Comparison of ENCODE assay signal across 8 cellular contexts in the genomic region with DNA sequence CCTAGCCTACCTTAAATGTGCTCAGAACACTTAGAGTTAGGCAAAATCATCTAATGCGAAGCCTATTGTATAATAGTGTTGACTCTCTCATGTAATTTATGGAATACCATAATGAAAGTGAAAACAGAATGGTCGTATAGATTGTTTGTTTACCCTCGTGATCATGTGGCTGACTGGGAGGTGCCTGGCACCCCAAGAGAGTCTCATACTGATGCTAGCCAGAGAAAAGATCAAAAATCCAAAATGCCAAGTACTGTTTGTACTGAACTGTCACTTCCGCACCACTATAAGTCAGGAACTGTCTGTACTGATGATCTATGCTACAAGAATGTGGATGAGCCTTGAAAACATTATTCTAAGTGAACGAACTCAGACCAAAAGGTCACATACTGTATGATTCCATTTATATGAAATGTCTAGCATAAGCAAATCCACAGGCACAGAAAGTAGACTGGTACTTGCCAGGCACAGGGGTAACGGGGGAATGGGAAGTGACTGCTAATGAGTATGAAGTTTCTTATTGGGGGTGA. TPM values are rescaled to one million over a fixed set of nuclear protein-coding genes. Genes with fewer than 3 reads are reported as not detected.
A peak's percentile ranks its signal among the peaks of the same experiment; 100 is the strongest.
DNase-seq lines count a peak whose midpoint lies in the region; ATAC-seq and TF ChIP-seq lines count a peak whose summit lies in the region.

No MANE protein-coding gene starts in this region.

- peaks cover 35% of the 10 kb centered on the region for H3K4me1 ChIP-seq in mucosa of descending colon (ENCODE audit: low read depth)
- peaks cover 0 to 5% of the 10 kb centered on the region in 2 donors for H3K4me1 ChIP-seq in uterus

- no peaks in the 10 kb centered on the region for H3K27me3 ChIP-seq in uterus
- H3K27me3 ChIP-seq in WERI-Rb-1 (ENCODE audit: insufficient read depth, low read depth, severe bottlenecking), result no peaks in the 10 kb centered on the region

- DNase-seq in COLO668 (lab: John Stamatoyannopoulos, UW; ENCODE audit: unreplicated experiment) (peak; percentile 24), NCI-H748 (lab: John Stamatoyannopoulos, UW; ENCODE audit: unreplicated experiment) (peak; percentile 33), dermis blood vessel endothelial cell (peak; percentile 97), mucosa of descending colon (peak in 1 of 3 donors; percentile 47), uterus (peak in 1 of 2 donors; percentile 42), WERI-Rb-1 (no peak), NCI-H524 treated with DMSO at 0.1 percent for 48 hours (lab: John Stamatoyannopoulos, UW) (no peak), NCI-H146 treated with DMSO at 0.1 percent for 48 hours (lab: John Stamatoyannopoulos, UW; ENCODE audit: unreplicated experiment) (no peak)

- no peak for TF ChIP-seq CTCF in mucosa of descending colon (IDR thresholded peaks at IDR 0.05)
- no peak for TF ChIP-seq CTCF in uterus (IDR thresholded peaks at IDR 0.05)
- no peak for TF ChIP-seq CTCF in WERI-Rb-1 (IDR thresholded peaks at IDR 0.05; ENCODE audit: low read depth, low read length)

- intact Hi-C loops in mucosa of descending colon (cut with DNase I, micrococcal nuclease) (no loop called here), uterus (cut with DNase I; ENCODE audit: low total_unique reads) (no loop called here)

- H3K9me3 ChIP-seq in mucosa of descending colon, result no peaks in the 10 kb centered on the region
- no peaks in the 10 kb centered on the region for H3K9me3 ChIP-seq in uterus
- H3K9me3 ChIP-seq in WERI-Rb-1 (ENCODE audit: severe bottlenecking), result no peaks in the 10 kb centered on the region

- H3K27ac ChIP-seq in uterus (peak overlapping the region; percentile 69 to 86), WERI-Rb-1 (no peak overlapping the region)

- H3K4me3 ChIP-seq in mucosa of descending colon (no peak overlapping the region), uterus (no peak overlapping the region), WERI-Rb-1 (ENCODE audit: low read depth, low read length) (no peak overlapping the region)

- peak in 1 of 2 donors; percentile 16 for TF ChIP-seq POLR2A in uterus (IDR thresholded peaks at IDR 0.05)

- peak; percentile 77 for ATAC-seq in mucosa of descending colon

- H3K36me3 ChIP-seq in mucosa of descending colon (ENCODE audit: low read depth), result no peaks in the 10 kb centered on the region
- H3K36me3 ChIP-seq in uterus, result no peaks in the 10 kb centered on the region
- H3K36me3 ChIP-seq in WERI-Rb-1, result peaks cover 34% of the 10 kb centered on the region

RNA-seq across cellular contexts. Expression of a gene that starts 22.4 kb away (rescaled TPM):
- total RNA-seq in dermis blood vessel endothelial cell, result 35.9 and 59.4 TPM in 2 replicates
- total RNA-seq in mucosa of descending colon, result 10 to 100 TPM; 62.1 to 64.9 (median 62.1) TPM
- total RNA-seq in uterus, result 10 to 100 TPM; 10.2 to 26.7 (median 16.0) TPM

Comparison
In these comparisons a context has a peak if more than half of its experiments do, and no peak if none do; other contexts are left out.
1. DNase-seq: peak in COLO668 (single experiment), NCI-H748 (single experiment) and dermis blood vessel endothelial cell (single experiment); none in WERI-Rb-1 (single experiment), NCI-H524 treated with DMSO at 0.1 percent for 48 hours (single experiment) and NCI-H146 treated with DMSO at 0.1 percent for 48 hours (single experiment).